ENCODE assay signal across 19 cellular contexts in genomic region chr3:119723022-119723421, GRCh38. TPM values are rescaled to one million over a fixed set of nuclear protein-coding genes. Genes with fewer than 3 reads are reported as not detected.
"Had no signal": no experiment of that assay in that cellular context is flagged by ENCODE, and none has a peak within 500 bp of the region (broad histone marks: within the 10 kb centered on the region; RNA-seq: fewer than 3 reads in every experiment).

No MANE protein-coding gene starts in this region.

- DNase-seq: dorsolateral prefrontal cortex; effector CD8-positive, alpha-beta T cell; heart left ventricle; mesendoderm; naive B cell; occipital lobe; pancreas; right cardiac atrium; small intestine; stimulated activated CD4-positive, alpha-beta T cell treated with anti-CD3 and anti-CD28 coated beads, Interleukin-12 subunit alpha, Interleukin-12 subunit beta, amount 100 ng/mL, for 4 hours; stimulated activated naive CD4-positive, alpha-beta T cell treated with Interleukin-2 at 50 U/mL for 16 hours; tibial artery; upper lobe of left lung; uterus had no signal

- ATAC-seq: heart left ventricle, pancreas, right cardiac atrium had no signal

- H3K9me3 ChIP-seq: heart left ventricle, pancreas, suprapubic skin, tibial artery, upper lobe of left lung, uterus had no signal

- FAIRE-seq: frontal cortex, pancreas, small intestine had no signal

- H3K36me3 ChIP-seq: heart left ventricle, pancreas, suprapubic skin, uterus had no signal

- H3K4me1 ChIP-seq: heart left ventricle, pancreas, suprapubic skin, tibial artery, upper lobe of left lung, uterus had no signal

- H3K27ac ChIP-seq: dorsolateral prefrontal cortex, heart left ventricle, pancreas, suprapubic skin, tibial artery, upper lobe of left lung, uterus had no signal

- H3K27me3 ChIP-seq: dorsolateral prefrontal cortex, heart left ventricle, pancreas, suprapubic skin, tibial artery, upper lobe of left lung, uterus had no signal

- H3K4me3 ChIP-seq: dorsolateral prefrontal cortex, heart left ventricle, pancreas, suprapubic skin, tibial artery, upper lobe of left lung, uterus had no signal

RNA-seq across cellular contexts. Expression of gene CFAP91, which starts 20.2 kb away (rescaled TPM):
- total RNA-seq: lung microvascular endothelial cell had no signal

RNA-seq across cellular contexts. Expression of gene NR1I2, which starts 58.9 kb away (rescaled TPM):
- total RNA-seq: fibroblast of lung, glomerular endothelial cell, lung microvascular endothelial cell, suprapubic skin had no signal
